12 cellular contexts compared by ENCODE assay signal in the genomic region with DNA sequence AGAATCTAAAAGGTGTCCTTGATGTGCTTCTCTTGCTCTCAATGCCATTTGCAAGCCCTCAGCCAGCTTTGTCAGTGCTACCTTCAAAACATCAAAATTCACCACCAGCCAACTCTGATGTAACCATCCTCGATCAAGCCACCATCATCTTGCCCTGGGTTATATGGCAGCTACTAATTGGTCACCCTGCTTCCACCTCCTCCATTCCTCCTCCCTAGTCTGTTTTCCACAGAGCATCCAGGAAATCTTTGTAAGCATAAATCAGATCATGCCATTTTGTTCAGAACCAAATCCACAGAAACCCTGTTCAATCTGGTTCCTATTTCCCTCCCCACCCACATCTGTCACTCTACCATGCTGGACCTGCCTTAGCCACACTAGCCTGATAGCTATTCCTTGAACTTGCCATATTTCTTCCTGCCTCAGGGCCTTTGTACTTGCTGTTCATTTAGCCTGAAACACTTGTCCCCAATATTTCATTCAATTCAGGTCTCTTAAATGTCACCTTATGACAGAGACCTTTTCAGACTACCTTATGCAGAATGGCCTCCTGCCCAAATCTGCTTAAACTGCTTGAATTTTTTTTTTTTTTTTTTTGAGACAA. TPM values are rescaled to one million over a fixed set of nuclear protein-coding genes. Genes with fewer than 3 reads are reported as not detected.
DNase-seq lines count a peak whose midpoint lies in the region; ATAC-seq and TF ChIP-seq lines count a peak whose summit lies in the region.
"Had no signal": no experiment of that assay in that cellular context is flagged by ENCODE, and none has a peak within 500 bp of the region (broad histone marks: within the 10 kb centered on the region; RNA-seq: fewer than 3 reads in every experiment).

No MANE protein-coding gene starts in this region.

- H2BK12ac ChIP-seq in neuronal stem cell (ENCODE audit: low read length) (no peak overlapping the region), H9 (ENCODE audit: insufficient read length, low read depth, low read length) (no peak overlapping the region)

- no peak overlapping the region for H3K18ac ChIP-seq in neuronal stem cell (ENCODE audit: low read length)
- H3K18ac ChIP-seq in H9 (ENCODE audit: insufficient read length, low read depth, low read length) = no peak overlapping the region

- TF ChIP-seq CTCF in right atrium auricular region (IDR thresholded peaks at IDR 0.05) (no peak), H9 (conservative IDR thresholded peaks at IDR 0.05) (no peak)

- H2BK15ac ChIP-seq in neuronal stem cell (ENCODE audit: low read length) (no peak overlapping the region), H9 (ENCODE audit: low read depth, low read length) (no peak overlapping the region)

- no peaks in the 10 kb centered on the region; the same call in 1 of the 2 replicates for H3K79me2 ChIP-seq in H9 (ENCODE audit: insufficient read depth, low read length)

- peak overlapping the region; percentile 99 for H3K27ac ChIP-seq in right atrium auricular region
- no peak overlapping the region for H3K27ac ChIP-seq in neuronal stem cell (replicated peaks; ENCODE audit: low read length)
- H3K27ac ChIP-seq in H9 (ENCODE audit: insufficient read length, low read depth, low read length) = no peak overlapping the region

- no peaks in the 10 kb centered on the region for H3K79me1 ChIP-seq in neuronal stem cell (ENCODE audit: low read depth, low read length)
- H3K79me1 ChIP-seq in H9 (ENCODE audit: insufficient read depth, low read depth, low read length, poor library complexity, severe bottlenecking) = no peaks in the 10 kb centered on the region

- H3K9ac ChIP-seq in neuronal stem cell (ENCODE audit: low read depth, low read length, poor library complexity) (no peak overlapping the region), H9 (ENCODE audit: extremely low read depth, insufficient read length, low read length) (no peak overlapping the region)

- H3K36me3 Mint-ChIP-seq in activated naive CD8-positive, alpha-beta T cell treated with anti-CD3 and anti-CD28 coated beads, Interleukin-2, amount 10 ng/mL, durations not matched to agents 7 days and 5 days = peaks cover 4% of the 10 kb centered on the region
- no peaks in the 10 kb centered on the region for H3K36me3 Mint-ChIP-seq in natural killer cell treated with Interleukin-12 subunit alpha and Interleukin-12 subunit beta and Interleukin-15 and Interleukin-18, amount 100 ng/mL, for 72 hours
- H3K36me3 Mint-ChIP-seq in H9 (ENCODE audit: insufficient read depth in 1 of 3, low read depth in 3 of 3) = no peaks in the 10 kb centered on the region; a peak in 1 of 7 replicates

- H3K4me2 ChIP-seq in neuronal stem cell (ENCODE audit: insufficient read depth, low read length, poor library complexity, severe bottlenecking) = no peak overlapping the region
- no peak overlapping the region for H3K4me2 ChIP-seq in H9 (ENCODE audit: insufficient read depth, insufficient read length, low read length)

- peaks cover 36% of the 10 kb centered on the region for H3K4me1 Mint-ChIP-seq in activated naive CD8-positive, alpha-beta T cell treated with anti-CD3 and anti-CD28 coated beads, Interleukin-2, amount 10 ng/mL, durations not matched to agents 7 days and 5 days
- peaks cover 54 to 56% of the 10 kb centered on the region in 2 donors for H3K4me1 Mint-ChIP-seq in natural killer cell treated with Interleukin-12 subunit alpha and Interleukin-12 subunit beta and Interleukin-15 and Interleukin-18, amount 100 ng/mL, for 72 hours (ENCODE audit: low read depth in 2 of 2)
- H3K4me1 Mint-ChIP-seq in H9 = peaks cover 23 to 30% of the 10 kb centered on the region in 2 experiments

- H3K23ac ChIP-seq in neuronal stem cell (ENCODE audit: low read depth, low read length, poor library complexity) (no peak overlapping the region), H9 (ENCODE audit: insufficient read length, low read depth, low read length) (no peak overlapping the region)

- H3K27ac Mint-ChIP-seq in activated naive CD8-positive, alpha-beta T cell treated with anti-CD3 and anti-CD28 coated beads, Interleukin-2, amount 10 ng/mL, durations not matched to agents 7 days and 5 days = peak overlapping the region; percentile 53
- H3K27ac Mint-ChIP-seq in natural killer cell treated with Interleukin-12 subunit alpha and Interleukin-12 subunit beta and Interleukin-15 and Interleukin-18, amount 100 ng/mL, for 72 hours = peak overlapping the region; percentile 91 to 96
- no peak overlapping the region for H3K27ac Mint-ChIP-seq in H9

- H3K27me3 Mint-ChIP-seq in activated naive CD8-positive, alpha-beta T cell treated with anti-CD3 and anti-CD28 coated beads, Interleukin-2, amount 10 ng/mL, durations not matched to agents 7 days and 5 days = no peaks in the 10 kb centered on the region
- no peaks in the 10 kb centered on the region for H3K27me3 Mint-ChIP-seq in natural killer cell treated with Interleukin-12 subunit alpha and Interleukin-12 subunit beta and Interleukin-15 and Interleukin-18, amount 100 ng/mL, for 72 hours
- peaks cover 38% of the 10 kb centered on the region for H3K27me3 Mint-ChIP-seq in H9 (ENCODE audit: low read depth)
- H3K27me3 Mint-ChIP-seq: effector memory CD8-positive, alpha-beta T cell had no signal

- H2BK120ac ChIP-seq in neuronal stem cell (ENCODE audit: low read depth, low read length) (no peak overlapping the region), H9 (ENCODE audit: low read depth, low read length, poor library complexity, severe bottlenecking) (no peak overlapping the region)

- no peak overlapping the region for H4K91ac ChIP-seq in neuronal stem cell (ENCODE audit: low read depth, low read length, poor library complexity)
- H4K91ac ChIP-seq in H9 (ENCODE audit: insufficient read length, low read depth, low read length) = no peak overlapping the region

- H3K4me3 ChIP-seq in right atrium auricular region (no peak overlapping the region), neuronal stem cell (ENCODE audit: low read length in 2 of 2) (no peak overlapping the region)
- H3K4me3 ChIP-seq: ovary had no signal

- H3K36me3 ChIP-seq in right atrium auricular region = no peaks in the 10 kb centered on the region
- no peaks in the 10 kb centered on the region for H3K36me3 ChIP-seq in neuronal stem cell (replicated peaks in 1 of 2; ENCODE audit: control insufficient read depth in 2 of 2, insufficient read depth in 2 of 2, low read length in 2 of 2)
- H3K36me3 ChIP-seq: BLaER1, ovary had no signal

- H3K14ac ChIP-seq in neuronal stem cell (ENCODE audit: low read length) (no peak overlapping the region), H9 (ENCODE audit: insufficient read depth, low read length) (no peak overlapping the region)

- H2BK20ac ChIP-seq in H9 (ENCODE audit: low read depth, low read length, poor library complexity, severe bottlenecking) = no peak overlapping the region

- H3K9me3 Mint-ChIP-seq in activated naive CD8-positive, alpha-beta T cell treated with anti-CD3 and anti-CD28 coated beads, Interleukin-2, amount 10 ng/mL, durations not matched to agents 7 days and 5 days = no peaks in the 10 kb centered on the region
- no peaks in the 10 kb centered on the region for H3K9me3 Mint-ChIP-seq in natural killer cell treated with Interleukin-12 subunit alpha and Interleukin-12 subunit beta and Interleukin-15 and Interleukin-18, amount 100 ng/mL, for 72 hours
- H3K9me3 Mint-ChIP-seq in H9 = no peaks in the 10 kb centered on the region
- H3K9me3 Mint-ChIP-seq: effector memory CD8-positive, alpha-beta T cell had no signal

- intact Hi-C loops in left cardiac atrium (cut with DNase I) = loop anchor here (5.0 to 10.0 kb wide), 3 partner anchors 53 to 87 kb away; no protein-coding TSS in a partner anchor

- no peaks in the 10 kb centered on the region for H3K27me3 ChIP-seq in right atrium auricular region
- peaks cover 0 to 34% (median 2%) of the 10 kb centered on the region in 3 experiments for H3K27me3 ChIP-seq in neuronal stem cell (ENCODE audit: control insufficient read depth in 3 of 3, insufficient read depth in 3 of 3, low read depth in 1 of 3, low read length in 3 of 3)
- no peaks in the 10 kb centered on the region; the same call in 1 of the 2 replicates for H3K27me3 ChIP-seq in H9 (ENCODE audit: insufficient read depth, low read length)
- H3K27me3 ChIP-seq: BLaER1, ovary had no signal

- H4K20me1 ChIP-seq in H9 (ENCODE audit: control insufficient read depth, insufficient read depth, insufficient read length) = no peaks in the 10 kb centered on the region

- H3K9me3 ChIP-seq in right atrium auricular region = no peaks in the 10 kb centered on the region
- H3K9me3 ChIP-seq in neuronal stem cell (replicated peaks in 1 of 2; ENCODE audit: control insufficient read depth in 2 of 2, insufficient read depth in 1 of 2, low read depth in 1 of 2, low read length in 2 of 2) = no peaks in the 10 kb centered on the region
- no peaks in the 10 kb centered on the region for H3K9me3 ChIP-seq in H9 (ENCODE audit: control insufficient read depth, low read depth, low read length)
- H3K9me3 ChIP-seq: BLaER1, ovary had no signal

- H4K5ac ChIP-seq in H9 (ENCODE audit: insufficient read length, low read depth, low read length) = no peak overlapping the region

- no peak overlapping the region for H3T11ph ChIP-seq in H9 (ENCODE audit: low read length)

- H2BK5ac ChIP-seq in neuronal stem cell (ENCODE audit: low read length) (no peak overlapping the region), H9 (ENCODE audit: insufficient read length, low read length) (no peak overlapping the region)

- H3K4ac ChIP-seq in neuronal stem cell (ENCODE audit: low read length) (no peak overlapping the region), H9 (ENCODE audit: low read depth, low read length) (no peak overlapping the region)

- H3K23me2 ChIP-seq in H9 (ENCODE audit: insufficient read length, low read depth, low read length, poor library complexity, severe bottlenecking) = peaks cover 15% of the 10 kb centered on the region

- no peak overlapping the region for H2AK5ac ChIP-seq in neuronal stem cell (ENCODE audit: low read depth, low read length)
- no peak overlapping the region for H2AK5ac ChIP-seq in H9 (ENCODE audit: insufficient read length, low read length)

- POLR2A ChIA-PET in activated naive CD8-positive, alpha-beta T cell treated with anti-CD3 and anti-CD28 coated beads, Interleukin-2, amount 10 ng/mL, durations not matched to agents 7 days and 5 days (lab: Charles Lee) = interaction anchor here (0.6 to 2.8 kb wide), 4 partner anchors 11 to 683 kb away, joined by 3 to 22 read pairs (median 4); partner anchors contain the start of gene DNAJA1

- no peak for ATAC-seq in left cardiac atrium
- ATAC-seq in activated naive CD8-positive, alpha-beta T cell treated with anti-CD3 and anti-CD28 coated beads, Interleukin-2, amount 10 ng/mL, durations not matched to agents 7 days and 5 days (ENCODE audit: low read depth) = no peak
- no peak for ATAC-seq in natural killer cell treated with Interleukin-12 subunit alpha and Interleukin-12 subunit beta and Interleukin-15 and Interleukin-18, amount 100 ng/mL, for 72 hours
- ATAC-seq: effector memory CD8-positive, alpha-beta T cell had no signal

- no CpG with 5 or more reads among the region's 1 CpG for WGBS in neuronal stem cell (ENCODE audit: extremely low coverage in 2 of 2, insufficient read length in 2 of 2, insufficient replicate concordance in 1 of 2), 2 donors
- WGBS in H9 (ENCODE audit: extremely low coverage, insufficient read length, low lambda C conversion rate) = no CpG with 5 or more reads among the region's 1 CpG

- peak; percentile 42 for DNase-seq in right atrium auricular region (ENCODE audit: low spot score)
- no peak for DNase-seq in left cardiac atrium
- no peak for DNase-seq in activated naive CD8-positive, alpha-beta T cell treated with anti-CD3 and anti-CD28 coated beads, Interleukin-2, amount 10 ng/mL, durations not matched to agents 7 days and 5 days
- no peak for DNase-seq in natural killer cell treated with Interleukin-12 subunit alpha and Interleukin-12 subunit beta and Interleukin-15 and Interleukin-18, amount 100 ng/mL, for 72 hours (ENCODE audit: low spot score)
- peak; percentile 32 for DNase-seq in ureter (ENCODE audit: low spot score)
- no peak for DNase-seq in cortex of kidney (lab: John Stamatoyannopoulos, UW)
- DNase-seq in neuronal stem cell (ENCODE audit: low spot score) = no peak
- no peak for DNase-seq in H9
- DNase-seq: effector memory CD8-positive, alpha-beta T cell; ovary; stimulated activated CD4-positive, alpha-beta T cell treated with anti-CD3 and anti-CD28 coated beads, Interleukin-1b, Interleukin-23, amount 100 ng/mL, for 48 hours had no signal

- H3K56ac ChIP-seq in H9 (ENCODE audit: insufficient read length, low read depth, low read length) = no peak overlapping the region

- H3K4me1 ChIP-seq in right atrium auricular region = peaks cover 0 to 40% of the 10 kb centered on the region in 2 donors
- H3K4me1 ChIP-seq in neuronal stem cell (ENCODE audit: control insufficient read depth in 2 of 2, insufficient read depth in 1 of 2, low read depth in 1 of 2, low read length in 2 of 2) = peaks cover 11 to 14% of the 10 kb centered on the region in 2 donors
- H3K4me1 ChIP-seq in H9 (ENCODE audit: insufficient read depth, low read length) = peaks cover 3% of the 10 kb centered on the region; the same call in 1 of the 2 replicates

- H2AFZ ChIP-seq in neuronal stem cell (ENCODE audit: low read length) = no peak overlapping the region
- no peak overlapping the region for H2AFZ ChIP-seq in H9 (ENCODE audit: low read length)

- H4K8ac ChIP-seq in neuronal stem cell (ENCODE audit: low read depth, low read length) (no peak overlapping the region), H9 (replicated peaks; ENCODE audit: insufficient read length, low read depth, low read length) (no peak overlapping the region)

- H3K4me3 Mint-ChIP-seq in activated naive CD8-positive, alpha-beta T cell treated with anti-CD3 and anti-CD28 coated beads, Interleukin-2, amount 10 ng/mL, durations not matched to agents 7 days and 5 days = peak overlapping the region; percentile 98
- peak overlapping the region; percentile 100 for H3K4me3 Mint-ChIP-seq in natural killer cell treated with Interleukin-12 subunit alpha and Interleukin-12 subunit beta and Interleukin-15 and Interleukin-18, amount 100 ng/mL, for 72 hours
- peak overlapping the region in 1 of 2 experiments; percentile 36; a peak in 2 of 5 replicates for H3K4me3 Mint-ChIP-seq in H9

RNA-seq across cellular contexts. Expression of gene B4GALT1, which starts 1.9 kb away (rescaled TPM):
- total RNA-seq in right atrium auricular region = 10 to 100 TPM; 57.6 to 76.1 TPM
- 100 to 1,000 TPM in 1 of 2 donors, 10 to 100 TPM in 1; 49.5 to 107 TPM for total RNA-seq in left cardiac atrium
- 10 to 100 TPM; 34.6 to 35.7 TPM for total RNA-seq in activated naive CD8-positive, alpha-beta T cell treated with anti-CD3 and anti-CD28 coated beads, Interleukin-2, amount 10 ng/mL, durations not matched to agents 7 days and 5 days
- 10 to 100 TPM; 51.4 to 90.6 TPM for total RNA-seq in natural killer cell treated with Interleukin-12 subunit alpha and Interleukin-12 subunit beta and Interleukin-15 and Interleukin-18, amount 100 ng/mL, for 72 hours
- total RNA-seq in ureter = 107 TPM
- polyA plus RNA-seq in neuronal stem cell (2013, experiment 1 of 2) = 13.2 TPM
- polyA plus RNA-seq in neuronal stem cell (2013, experiment 2 of 2) = 13.0 TPM
- total RNA-seq in H9 (2021) = 15.3 and 16.1 TPM in 2 replicates

Comparison
In these comparisons a context has a peak if more than half of its experiments do, and no peak if none do; other contexts are left out.
1. DNase-seq: peak in right atrium auricular region (single experiment) and ureter (single experiment); none in left cardiac atrium (single experiment), activated naive CD8-positive, alpha-beta T cell treated with anti-CD3 and anti-CD28 coated beads, Interleukin-2, amount 10 ng/mL, durations not matched to agents 7 days and 5 days (single experiment), natural killer cell treated with Interleukin-12 subunit alpha and Interleukin-12 subunit beta and Interleukin-15 and Interleukin-18, amount 100 ng/mL, for 72 hours (single experiment), cortex of kidney (single experiment), neuronal stem cell (single experiment) and H9 (single experiment).
2. H3K27ac ChIP-seq: peak in right atrium auricular region (2 of 2); none in neuronal stem cell (single experiment) and H9 (single experiment).
3. H3K27ac Mint-ChIP-seq: peak in activated naive CD8-positive, alpha-beta T cell treated with anti-CD3 and anti-CD28 coated beads, Interleukin-2, amount 10 ng/mL, durations not matched to agents 7 days and 5 days (single experiment) and natural killer cell treated with Interleukin-12 subunit alpha and Interleukin-12 subunit beta and Interleukin-15 and Interleukin-18, amount 100 ng/mL, for 72 hours (2 of 2); none in H9 (0 of 3).